10 cellular contexts compared by ENCODE assay signal in genomic region chr4:84504821-84505220, GRCh38. TPM values are rescaled to one million over a fixed set of nuclear protein-coding genes. Genes with fewer than 3 reads are reported as not detected.
"Had no signal": no experiment of that assay in that cellular context is flagged by ENCODE, and none has a peak within 500 bp of the region (broad histone marks: within the 10 kb centered on the region; RNA-seq: fewer than 3 reads in every experiment).

No MANE protein-coding gene starts in this region.

- FAIRE-seq: H1, H54, HTR-8/SVneo had no signal

- ATAC-seq: GM23338 had no signal

- DNase-seq: H9, HCEC 1CT, HFFc6, IMR-90, KBM-7 had no signal

- H3K4me3 ChIP-seq: GM23338 had no signal

- H3K4me2 ChIP-seq: GM23338 had no signal

- H2AFZ ChIP-seq: GM23338 had no signal

RNA-seq across cellular contexts. Expression of gene NKX6-1, which starts 5.7 kb away (rescaled TPM):
- total RNA-seq: HFFc6, HT-29 had no signal
- polyA plus RNA-seq: GM23338 had no signal
